8 cellular contexts compared by ENCODE assay signal in the genomic region with DNA sequence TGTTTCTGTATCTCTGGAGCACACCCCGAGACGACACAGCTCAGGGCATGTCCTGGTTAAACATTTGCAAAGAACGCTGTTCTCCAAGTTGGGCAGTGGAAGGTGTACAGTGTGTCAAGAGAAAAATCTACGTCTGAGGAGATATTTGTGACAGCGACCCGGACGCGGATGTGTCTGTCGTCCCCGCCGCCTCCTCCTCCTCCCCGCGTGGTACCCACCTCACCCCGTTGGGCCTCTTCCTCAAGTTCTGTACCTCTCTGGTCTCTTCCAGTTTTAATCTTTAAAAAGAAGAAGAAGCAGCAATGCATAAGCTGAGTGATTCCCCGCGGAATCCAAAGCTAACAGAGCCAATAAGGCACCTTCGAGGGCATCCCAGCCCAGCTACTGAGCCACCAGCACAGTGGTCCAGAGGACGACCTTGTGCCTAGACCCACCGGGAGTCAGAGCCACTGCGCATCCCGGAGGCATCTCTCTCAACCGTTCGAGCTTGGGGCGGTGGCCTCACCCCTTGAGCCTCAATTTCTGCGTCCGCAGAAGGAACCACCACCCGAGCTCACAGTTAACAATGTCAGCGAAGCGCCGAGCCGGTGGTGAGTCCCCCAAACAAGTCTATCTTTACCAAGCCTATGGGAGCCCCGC. TPM values are rescaled to one million over a fixed set of nuclear protein-coding genes. Genes with fewer than 3 reads are reported as not detected.
A peak's percentile ranks its signal among the peaks of the same experiment; 100 is the strongest.
DNase-seq lines count a peak whose midpoint lies in the region; ATAC-seq and TF ChIP-seq lines count a peak whose summit lies in the region.

No MANE protein-coding gene starts in this region.

- peak; percentile 9 for ATAC-seq in GM18868 (IDR thresholded peaks at IDR 0.05; ENCODE audit: unreplicated experiment)
- ATAC-seq in HG02885 (IDR thresholded peaks at IDR 0.05; ENCODE audit: poor library complexity, unreplicated experiment): peak; percentile 17
- peak; percentile 11 for ATAC-seq in left lung

- H2AFZ ChIP-seq in SK-N-SH (ENCODE audit: low read depth): peak overlapping the region; percentile 85

- TF ChIP-seq EP300 in SK-N-SH (IDR thresholded peaks at IDR 0.05; ENCODE audit: borderline replicate concordance in 1 of 2, low read depth in 1 of 2, low read length in 1 of 2): no peak
- no peak for TF ChIP-seq EP300 in stomach (IDR thresholded peaks at IDR 0.05)

- H3K9ac ChIP-seq in SK-N-SH: peak overlapping the region; percentile 82

- POLR2A ChIA-PET in SK-N-SH (lab: Yijun Ruan, JAX): interaction anchor here (0.8 kb wide), 2 partner anchors 9 to 18 kb away, joined by 4 to 5 read pairs; no protein-coding TSS in a partner anchor

- H3K36me3 ChIP-seq in SK-N-SH (replicated peaks in 1 of 2; ENCODE audit: control insufficient read depth in 1 of 2, insufficient read depth in 2 of 2, low read length in 1 of 2) (peaks cover 26 to 29% of the 10 kb centered on the region in 2 experiments), breast epithelium (no peaks in the 10 kb centered on the region), left lung (peaks cover 0 to 36% of the 10 kb centered on the region in 2 donors), stomach (peaks cover 19 to 41% (median 38%) of the 10 kb centered on the region in 4 donors)

- no peak for TF ChIP-seq RAD21 in SK-N-SH (IDR thresholded peaks at IDR 0.05; ENCODE audit: low read length)

- H3K79me2 ChIP-seq in SK-N-SH (ENCODE audit: insufficient read depth): peaks cover 40% of the 10 kb centered on the region

- TF ChIP-seq POLR2A in breast epithelium (IDR thresholded peaks at IDR 0.05): no peak
- TF ChIP-seq POLR2A in stomach (IDR thresholded peaks at IDR 0.05): no peak

- CTCF ChIA-PET in SK-N-SH (lab: Yijun Ruan, JAX): interaction anchor here (1.5 kb wide), 1 partner anchor 51 kb away, joined by 4 read pairs; no protein-coding TSS in a partner anchor

- H3K9me3 ChIP-seq in SK-N-SH (no peaks in the 10 kb centered on the region), breast epithelium (no peaks in the 10 kb centered on the region), left lung (no peaks in the 10 kb centered on the region), stomach (no peaks in the 10 kb centered on the region)

- H3K4me2 ChIP-seq in SK-N-SH: peak overlapping the region; percentile 91

- DNase-seq in SK-N-SH (peak; percentile 44), breast epithelium (ENCODE audit: low spot score in 2 of 2) (no peak), left lung (no peak), stomach (no peak), NCI-H446 (lab: John Stamatoyannopoulos, UW) (no peak), D341Med (ENCODE audit: low spot score) (no peak)

- H3K27ac ChIP-seq in SK-N-SH (ENCODE audit: low read depth in 2 of 2, low read length in 1 of 2) (peak overlapping the region; percentile 57 to 67), breast epithelium (peak overlapping the region; percentile 86 to 92), left lung (peak overlapping the region; percentile 71 to 89), stomach (peak overlapping the region; percentile 88 to 94 (median 93))

- peak overlapping the region; percentile 84 to 88 for H3K4me3 ChIP-seq in SK-N-SH (ENCODE audit: low read depth in 2 of 2, low read length in 1 of 2)
- peak overlapping the region; percentile 75 to 94 (median 80) for H3K4me3 ChIP-seq in breast epithelium
- H3K4me3 ChIP-seq in left lung: peak overlapping the region; percentile 97 to 98
- H3K4me3 ChIP-seq in stomach: peak overlapping the region; percentile 69 to 97 (median 89)

- intact Hi-C loops in breast epithelium (cut with DNase I; ENCODE audit: low total_unique reads) (no loop called here), left lung (cut with DNase I) (no loop called here), stomach (cut with DNase I; ENCODE audit: low total_unique reads) (no loop called here)

- peaks cover 18 to 28% of the 10 kb centered on the region in 2 experiments for H3K4me1 ChIP-seq in SK-N-SH (ENCODE audit: control insufficient read depth in 1 of 2, insufficient read depth in 2 of 2, low read depth in 1 of 2, low read length in 1 of 2)
- H3K4me1 ChIP-seq in breast epithelium: peaks cover 0 to 12% of the 10 kb centered on the region in 2 donors
- H3K4me1 ChIP-seq in left lung: peaks cover 9 to 49% of the 10 kb centered on the region in 2 donors
- H3K4me1 ChIP-seq in stomach: peaks cover 20 to 54% (median 38%) of the 10 kb centered on the region in 4 donors

- no peak for TF ChIP-seq CTCF in SK-N-SH (IDR thresholded peaks at IDR 0.05)
- TF ChIP-seq CTCF in breast epithelium (IDR thresholded peaks at IDR 0.05): no peak
- TF ChIP-seq CTCF in left lung (IDR thresholded peaks at IDR 0.05): no peak
- TF ChIP-seq CTCF in stomach (IDR thresholded peaks at IDR 0.05): no peak

- no peaks in the 10 kb centered on the region for H4K20me1 ChIP-seq in SK-N-SH (ENCODE audit: insufficient read depth)

- 0% methylated on average over 28 of the region's 32 CpGs for WGBS in SK-N-SH (ENCODE audit: low lambda C conversion rate)
- 1 to 2% (median 1%) methylated on average over 27 to 32 of the region's 32 CpGs for WGBS in stomach, 5 donors

- no peaks in the 10 kb centered on the region for H3K9me2 ChIP-seq in SK-N-SH

- H3K27me3 ChIP-seq in SK-N-SH (ENCODE audit: insufficient read depth): no peaks in the 10 kb centered on the region
- H3K27me3 ChIP-seq in breast epithelium: no peaks in the 10 kb centered on the region
- no peaks in the 10 kb centered on the region for H3K27me3 ChIP-seq in left lung
- H3K27me3 ChIP-seq in stomach: no peaks in the 10 kb centered on the region

- peaks cover 17% of the 10 kb centered on the region for H3F3A ChIP-seq in SK-N-SH (replicated peaks; ENCODE audit: insufficient read depth)

TF ChIP-seq in SK-N-SH, 30 proteins besides CTCF, POLR2A, EP300 and RAD21:
- TF ChIP-seq, protein P1, sequence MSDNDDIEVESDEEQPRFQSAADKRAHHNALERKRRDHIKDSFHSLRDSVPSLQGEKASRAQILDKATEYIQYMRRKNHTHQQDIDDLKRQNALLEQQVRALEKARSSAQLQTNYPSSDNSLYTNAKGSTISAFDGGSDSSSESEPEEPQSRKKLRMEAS (IDR thresholded peaks at IDR 0.05; ENCODE audit: low read depth): 0 out of 2 replicates have a peak, but pooled peaks have one; percentile 6
- TF ChIP-seq YY1 (IDR thresholded peaks at IDR 0.05; ENCODE audit: low read depth): no peak

RNA-seq across cellular contexts. Expression of a gene that starts 0.5 kb away (rescaled TPM):
- polyA plus RNA-seq in SK-N-SH (2012; rRNA removed): 59.2 and 70.8 TPM in 2 replicates
- 95.1 and 121 TPM in 2 replicates for polyA plus RNA-seq in SK-N-SH (2012; cell fraction: cytosol; rRNA removed)
- 9.8 and 19.0 TPM in 2 replicates for polyA plus RNA-seq in SK-N-SH (2012; cell fraction: nucleus; rRNA removed)
- total RNA-seq in breast epithelium: 100 to 1,000 TPM in 1 of 3 donors, 10 to 100 TPM in 2; 56.7 to 189 (median 57.8) TPM
- 10 to 100 TPM; 30.1 to 31.8 TPM for total RNA-seq in left lung
- total RNA-seq in stomach: 10 to 100 TPM; 18.7 to 62.0 (median 31.7) TPM
- 10 to 100 TPM; 54.5 to 67.5 (median 55.3) TPM for polyA plus RNA-seq in stomach

RNA-seq across cellular contexts. Expression of a gene that starts 0.7 kb away (rescaled TPM):
- polyA plus RNA-seq in SK-N-SH (2012; rRNA removed): 17.7 and 22.5 TPM in 2 replicates
- 5.7 and 9.7 TPM in 2 replicates for polyA plus RNA-seq in SK-N-SH (2012; cell fraction: cytosol; rRNA removed)
- 74.9 and 88.3 TPM in 2 replicates for polyA plus RNA-seq in SK-N-SH (2012; cell fraction: nucleus; rRNA removed)
- total RNA-seq in breast epithelium: 10 to 100 TPM; 15.0 to 30.9 (median 22.3) TPM
- 10 to 100 TPM; 21.0 to 22.9 TPM for total RNA-seq in left lung
- total RNA-seq in stomach: 10 to 100 TPM in 3 of 5 donors, 1 to 10 TPM in 2; 7.3 to 52.1 (median 16.9) TPM
- polyA plus RNA-seq in stomach: 10 to 100 TPM; 15.9 to 32.4 (median 17.3) TPM

RNA-seq across cellular contexts. Expression of a gene that starts 10.7 kb away (rescaled TPM):
- polyA plus RNA-seq in SK-N-SH (2012; rRNA removed): 85.3 and 120 TPM in 2 replicates
- polyA plus RNA-seq in SK-N-SH (2012; cell fraction: cytosol; rRNA removed): 96.1 and 107 TPM in 2 replicates
- 41.4 and 53.5 TPM in 2 replicates for polyA plus RNA-seq in SK-N-SH (2012; cell fraction: nucleus; rRNA removed)
- total RNA-seq in breast epithelium: 10 to 100 TPM; 54.4 to 60.7 (median 57.8) TPM
- 10 to 100 TPM; 32.0 to 38.5 TPM for total RNA-seq in left lung
- 10 to 100 TPM in 4 of 5 donors, 1 to 10 TPM in 1; 6.4 to 77.6 (median 28.1) TPM for total RNA-seq in stomach
- 10 to 100 TPM; 13.9 to 18.3 (median 16.6) TPM for polyA plus RNA-seq in stomach

RNA-seq across cellular contexts. Expression of a gene that starts 31.6 kb away (rescaled TPM):
- polyA plus RNA-seq in SK-N-SH (2012; rRNA removed) (37.4 and 50.2 TPM in 2 replicates), stomach (10 to 100 TPM in 2 of 3 donors, 1 to 10 TPM in 1; 4.7 to 13.0 (median 11.1) TPM)
- polyA plus RNA-seq in SK-N-SH (2012; cell fraction: cytosol; rRNA removed): 38.1 and 42.5 TPM in 2 replicates
- polyA plus RNA-seq in SK-N-SH (2012; cell fraction: nucleus; rRNA removed): 42.4 and 57.4 TPM in 2 replicates
- total RNA-seq in breast epithelium (10 to 100 TPM; 22.6 to 26.7 (median 23.9) TPM), left lung (10 to 100 TPM; 26.1 to 32.1 TPM), stomach (100 to 1,000 TPM in 1 of 5 donors, 10 to 100 TPM in 3, 1 to 10 TPM in 1; 6.7 to 151 (median 30.7) TPM)
